In the genomic region with DNA sequence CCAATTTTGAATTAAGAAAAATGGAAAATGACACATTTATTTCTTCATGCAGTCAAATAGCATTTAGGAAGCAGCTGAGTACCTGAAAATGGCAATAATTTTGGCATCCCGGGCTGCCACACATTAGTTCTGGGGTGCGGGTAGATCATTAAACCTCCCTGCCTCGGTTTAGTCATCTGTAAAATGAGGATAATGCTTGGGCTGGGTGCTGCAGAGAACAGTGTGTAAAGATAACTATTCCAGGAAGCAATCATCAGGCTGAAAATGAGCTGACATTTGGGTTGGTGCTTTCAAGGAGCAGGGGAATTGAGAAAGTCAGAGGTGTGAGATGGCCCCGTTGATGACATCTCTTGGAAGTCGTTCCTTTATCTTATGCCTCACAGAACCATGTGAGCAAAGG, we compare ENCODE assay signal across 29 cellular contexts.
DNase-seq lines count a peak whose midpoint lies in the region; ATAC-seq, FAIRE-seq and TF ChIP-seq lines count a peak whose summit lies in the region.
"Had no signal": no experiment of that assay in that cellular context is flagged by ENCODE, and none has a peak within 500 bp of the region (broad histone marks: within the 10 kb centered on the region; RNA-seq: fewer than 3 reads in every experiment).

No MANE protein-coding gene starts in this region.

- H2BK12ac ChIP-seq in H9 (ENCODE audit: insufficient read length, low read depth, low read length): peak overlapping the region; percentile 1
- peak overlapping the region; percentile 92; the same call in 1 of the 2 replicates for H2BK12ac ChIP-seq in H1 (ENCODE audit: low read depth, low read length)

- H3K14ac ChIP-seq in H9 (ENCODE audit: insufficient read depth, low read length) (no peak overlapping the region), H1 (ENCODE audit: insufficient read length) (no peak overlapping the region)

- no peaks in the 10 kb centered on the region for H3K79me2 ChIP-seq in H9 (ENCODE audit: insufficient read depth, low read length)
- no peaks in the 10 kb centered on the region for H3K79me2 ChIP-seq in H1 (ENCODE audit: control insufficient read depth in 1 of 2, insufficient read depth in 2 of 2, low read length in 2 of 2)
- H3K79me2 ChIP-seq in mesendoderm (ENCODE audit: control insufficient read depth, insufficient read depth, low read length): no peaks in the 10 kb centered on the region

- H4K20me1 ChIP-seq in H9 (ENCODE audit: control insufficient read depth, insufficient read depth, insufficient read length) (no peaks in the 10 kb centered on the region), H1 (replicated peaks in 1 of 2; ENCODE audit: control insufficient read depth in 1 of 2, insufficient read depth in 2 of 2, low read length in 2 of 2) (no peaks in the 10 kb centered on the region)
- H4K20me1 ChIP-seq: BLaER1 had no signal

- H2AFZ ChIP-seq in H9 (ENCODE audit: low read length) (no peak overlapping the region), H1 (ENCODE audit: low read length) (no peak overlapping the region)

- H3T11ph ChIP-seq in H9 (ENCODE audit: low read length): no peak overlapping the region

- no peaks in the 10 kb centered on the region for H3K23me2 ChIP-seq in H9 (ENCODE audit: insufficient read length, low read depth, low read length, poor library complexity, severe bottlenecking)
- H3K23me2 ChIP-seq in H1 (ENCODE audit: low read depth, low read length): no peaks in the 10 kb centered on the region; the same call in 1 of the 2 replicates

- FAIRE-seq in H1 (lab: Jason Lieb, UNC): no peak
- FAIRE-seq: A204.1, GM12878, GM12892, GM18507 had no signal

- TF ChIP-seq EP300 in H1 (IDR thresholded peaks at IDR 0.05; ENCODE audit: borderline replicate concordance in 1 of 2, low read depth in 2 of 2, low read length in 2 of 2): no peak

- H3K23ac ChIP-seq in H9 (ENCODE audit: insufficient read length, low read depth, low read length) (peak overlapping the region; percentile 36), H1 (ENCODE audit: insufficient read length) (no peak overlapping the region), mesendoderm (ENCODE audit: low read length) (no peak overlapping the region)

- no peak overlapping the region for H3K4me2 ChIP-seq in H9 (ENCODE audit: insufficient read depth, insufficient read length, low read length)
- H3K4me2 ChIP-seq in H1 (ENCODE audit: insufficient read depth in 1 of 2, low read depth in 2 of 2, low read length in 2 of 2): no peak overlapping the region
- H3K4me2 ChIP-seq in mesendoderm (ENCODE audit: low read length): no peak overlapping the region
- H3K4me2 ChIP-seq: BLaER1 had no signal

- WGBS in H9 (ENCODE audit: extremely low coverage, insufficient read length, low lambda C conversion rate): no CpG with 5 or more reads among the region's 5 CpGs
- 93% methylated on average over 5 of the region's 5 CpGs; no CpG with 5 or more reads in 1 of the 2 experiments for WGBS in H1 (ENCODE audit: extremely low coverage in 1 of 2, insufficient coverage in 1 of 2, insufficient read length in 1 of 2, insufficient replicate concordance in 2 of 2, low coverage in 1 of 2, low lambda C conversion rate in 2 of 2, missing lambda C conversion rate in 1 of 2), 2 experiments
- WGBS in mesendoderm (ENCODE audit: extremely low coverage, insufficient coverage, low lambda C conversion rate): no CpG with 5 or more reads among the region's 5 CpGs

- H4K91ac ChIP-seq in H9 (ENCODE audit: insufficient read length, low read depth, low read length): no peak overlapping the region
- peak overlapping the region; percentile 86 for H4K91ac ChIP-seq in H1 (replicated peaks; ENCODE audit: insufficient read length, low read length)

- H3K79me1 ChIP-seq in H9 (ENCODE audit: insufficient read depth, low read depth, low read length, poor library complexity, severe bottlenecking) (no peaks in the 10 kb centered on the region), H1 (ENCODE audit: low read depth, low read length) (no peaks in the 10 kb centered on the region), mesendoderm (ENCODE audit: low read length) (no peaks in the 10 kb centered on the region)

- H3K9me3 ChIP-seq in H9 (ENCODE audit: control insufficient read depth, low read depth, low read length): no peaks in the 10 kb centered on the region
- H3K9me3 ChIP-seq in H1 (ENCODE audit: insufficient read depth in 2 of 2, low read depth in 1 of 2, low read length in 1 of 2): no peaks in the 10 kb centered on the region
- no peaks in the 10 kb centered on the region for H3K9me3 ChIP-seq in ascending aorta
- H3K9me3 ChIP-seq: BE2C, BLaER1 had no signal

- H4K8ac ChIP-seq in H9 (replicated peaks; ENCODE audit: insufficient read length, low read depth, low read length) (no peak overlapping the region), H1 (ENCODE audit: extremely low read depth, insufficient read depth, low read length) (no peak overlapping the region), mesendoderm (ENCODE audit: low read depth, low read length) (no peak overlapping the region)

- H3K27me3 ChIP-seq in H9 (ENCODE audit: insufficient read depth, low read length) (no peaks in the 10 kb centered on the region), H1 (replicated peaks in 1 of 4; ENCODE audit: control insufficient read depth in 3 of 4, extremely low read depth in 1 of 4, insufficient read depth in 3 of 4, low read length in 3 of 4) (no peaks in the 10 kb centered on the region), mesendoderm (ENCODE audit: insufficient read depth, low read length, poor library complexity) (no peaks in the 10 kb centered on the region), ascending aorta (no peaks in the 10 kb centered on the region)
- H3K27me3 ChIP-seq: BLaER1 had no signal

- H3K9me3 Mint-ChIP-seq in H9: no peaks in the 10 kb centered on the region
- H3K9me3 Mint-ChIP-seq: CD4-positive, alpha-beta memory T cell had no signal

- peaks cover 39 to 45% of the 10 kb centered on the region in 2 experiments for H3K4me1 Mint-ChIP-seq in H9
- H3K4me1 Mint-ChIP-seq: CD14-positive monocyte; CD4-positive, alpha-beta memory T cell; CD4-positive, CD25-positive, alpha-beta regulatory T cell; CD8-positive, alpha-beta memory T cell had no signal

- H3K27ac ChIP-seq in H9 (ENCODE audit: insufficient read length, low read depth, low read length) (no peak overlapping the region), caudate nucleus (ENCODE audit: low read depth, low read length) (peak overlapping the region; percentile 18), H1 (ENCODE audit: low read depth, low read length) (no peak overlapping the region), mesendoderm (ENCODE audit: low read depth, low read length) (no peak overlapping the region), ascending aorta (no peak overlapping the region)
- H3K27ac ChIP-seq: BLaER1 had no signal

- ATAC-seq in SK-N-SH treated with all-trans-retinoic acid at 6 μM for 48 hours (no peak), GM21360 (IDR thresholded peaks at IDR 0.05; ENCODE audit: unreplicated experiment) (no peak), HG03378 (IDR thresholded peaks at IDR 0.05; ENCODE audit: unreplicated experiment) (no peak)
- ATAC-seq: GM12878 had no signal

- TF ChIP-seq CTCF in H9 (conservative IDR thresholded peaks at IDR 0.05): no peak
- TF ChIP-seq CTCF in H1 (IDR thresholded peaks at IDR 0.05; ENCODE audit: control extremely low read depth in 1 of 3, insufficient read depth in 1 of 3, low read depth in 1 of 3, low read length in 3 of 3): no peak
- TF ChIP-seq CTCF in ascending aorta (IDR thresholded peaks at IDR 0.05): no peak

- peak overlapping the region; percentile 26 to 58 (median 31); a peak in 6 of 7 replicates for H3K27ac Mint-ChIP-seq in H9
- H3K27ac Mint-ChIP-seq: CD14-positive monocyte; CD4-positive, alpha-beta memory T cell; CD4-positive, CD25-positive, alpha-beta regulatory T cell; CD8-positive, alpha-beta memory T cell had no signal

- CTCF ChIA-PET in H1 (lab: Charles Lee; ENCODE audit: partially characterized antibody): no interaction called here

- H2BK120ac ChIP-seq in H9 (ENCODE audit: low read depth, low read length, poor library complexity, severe bottlenecking) (no peak overlapping the region), H1 (replicated peaks; ENCODE audit: low read depth, low read length) (peak overlapping the region; percentile 4), mesendoderm (ENCODE audit: low read depth, low read length) (no peak overlapping the region)

- H4K5ac ChIP-seq in H9 (ENCODE audit: insufficient read length, low read depth, low read length) (no peak overlapping the region), H1 (ENCODE audit: insufficient read length, low read depth, low read length) (no peak overlapping the region), mesendoderm (ENCODE audit: low read length) (no peak overlapping the region)

- H3K56ac ChIP-seq in H9 (ENCODE audit: insufficient read length, low read depth, low read length): no peak overlapping the region
- no peak overlapping the region for H3K56ac ChIP-seq in H1 (replicated peaks; ENCODE audit: insufficient read length, low read depth, low read length)
- no peak overlapping the region for H3K56ac ChIP-seq in mesendoderm (ENCODE audit: low read length)

- H2BK20ac ChIP-seq in H9 (ENCODE audit: low read depth, low read length, poor library complexity, severe bottlenecking): no peak overlapping the region
- peak overlapping the region; percentile 88 for H2BK20ac ChIP-seq in H1 (ENCODE audit: low read length)

- H2AK5ac ChIP-seq in H9 (ENCODE audit: insufficient read length, low read length) (no peak overlapping the region), H1 (ENCODE audit: low read depth, low read length) (peak overlapping the region; percentile 98), mesendoderm (ENCODE audit: low read length) (no peak overlapping the region)

- H3K36me3 Mint-ChIP-seq in H9 (ENCODE audit: insufficient read depth in 1 of 3, low read depth in 3 of 3): peaks cover 0 to 6% (median 0%) of the 10 kb centered on the region in 3 experiments; a peak in 1 of 7 replicates
- H3K36me3 Mint-ChIP-seq: CD14-positive monocyte; CD4-positive, alpha-beta memory T cell; CD4-positive, CD25-positive, alpha-beta regulatory T cell; CD8-positive, alpha-beta memory T cell had no signal

- H3K4ac ChIP-seq in H9 (ENCODE audit: low read depth, low read length) (no peak overlapping the region), H1 (replicated peaks; ENCODE audit: insufficient read length, low read depth, low read length) (peak overlapping the region; percentile 2), mesendoderm (ENCODE audit: low read depth, low read length) (no peak overlapping the region)

- intact Hi-C loops in ascending aorta (cut with DNase I): no loop called here

- H3K18ac ChIP-seq in H9 (ENCODE audit: insufficient read length, low read depth, low read length) (no peak overlapping the region), H1 (ENCODE audit: extremely low read depth, low read length) (peak overlapping the region; percentile 43; the same call in 1 of the 2 replicates), mesendoderm (ENCODE audit: low read length) (peak overlapping the region; percentile 57)

- H3K9ac ChIP-seq in H9 (ENCODE audit: extremely low read depth, insufficient read length, low read length): no peak overlapping the region
- no peak overlapping the region for H3K9ac ChIP-seq in H1 (replicated peaks in 1 of 4; ENCODE audit: extremely low read depth in 1 of 4, low read depth in 3 of 4, low read length in 3 of 4)
- no peak overlapping the region for H3K9ac ChIP-seq in mesendoderm (ENCODE audit: low read length)
- H3K9ac ChIP-seq: BLaER1 had no signal

- H2BK5ac ChIP-seq in H9 (ENCODE audit: insufficient read length, low read length) (no peak overlapping the region), H1 (ENCODE audit: low read depth, low read length) (peak overlapping the region; percentile 87), mesendoderm (ENCODE audit: low read length) (no peak overlapping the region)

- no peak for TF ChIP-seq POLR2A in H1 (IDR thresholded peaks at IDR 0.05; ENCODE audit: control extremely low read depth in 1 of 2, low read depth in 2 of 2, low read length in 2 of 2)

- H3K4me3 Mint-ChIP-seq in H9: no peak overlapping the region
- H3K4me3 Mint-ChIP-seq: CD14-positive monocyte; CD4-positive, alpha-beta memory T cell; CD4-positive, CD25-positive, alpha-beta regulatory T cell; CD8-positive, alpha-beta memory T cell had no signal

- no peaks in the 10 kb centered on the region for H3K27me3 Mint-ChIP-seq in H9 (ENCODE audit: low read depth)
- H3K27me3 Mint-ChIP-seq: CD4-positive, alpha-beta memory T cell; CD4-positive, CD25-positive, alpha-beta regulatory T cell; CD8-positive, alpha-beta memory T cell had no signal

- H3K4me3 ChIP-seq in H1 (ENCODE audit: extremely low read depth in 1 of 4, insufficient read depth in 2 of 4, low read depth in 3 of 4, low read length in 4 of 4): no peak overlapping the region
- H3K4me3 ChIP-seq in mesendoderm (ENCODE audit: low read length): no peak overlapping the region
- H3K4me3 ChIP-seq in ascending aorta: no peak overlapping the region
- H3K4me3 ChIP-seq: BLaER1, GM12878 had no signal

- H3K4me1 ChIP-seq in H9 (ENCODE audit: insufficient read depth, low read length): peaks cover 11% of the 10 kb centered on the region; the same call in 1 of the 2 replicates
- H3K4me1 ChIP-seq in H1 (replicated peaks in 1 of 4; ENCODE audit: control insufficient read depth in 3 of 4, insufficient read depth in 4 of 4, low read length in 3 of 4): peaks cover 0 to 20% (median 14%) of the 10 kb centered on the region in 4 experiments; a peak in 3 of 7 replicates
- peaks cover 6% of the 10 kb centered on the region for H3K4me1 ChIP-seq in mesendoderm (ENCODE audit: control insufficient read depth, low read depth, low read length)
- no peaks in the 10 kb centered on the region for H3K4me1 ChIP-seq in ascending aorta
- H3K4me1 ChIP-seq: BE2C had no signal

- H3K36me3 ChIP-seq in H1 (ENCODE audit: control insufficient read depth in 2 of 4, insufficient read depth in 4 of 4, low read length in 3 of 4) (no peaks in the 10 kb centered on the region; a peak in 1 of 8 replicates), mesendoderm (ENCODE audit: control insufficient read depth, insufficient read depth, low read length) (no peaks in the 10 kb centered on the region), ascending aorta (no peaks in the 10 kb centered on the region)
- H3K36me3 ChIP-seq: BE2C, BLaER1 had no signal

- POLR2A ChIA-PET in H1 (lab: Charles Lee; ENCODE audit: partially characterized antibody): interaction anchor here (2.5 kb wide), 1 partner anchor 13 kb away, joined by 16 read pairs; no protein-coding TSS in a partner anchor

- DNase-seq in H9 (no peak), caudate nucleus (lab: John Stamatoyannopoulos, UW) (peak in 6 of 61 donors; percentile 8 to 24 (median 18)), H1 (ENCODE audit: low read depth in 1 of 2, low spot score in 2 of 2) (no peak), mesendoderm (peak; percentile 47), ascending aorta (ENCODE audit: low spot score in 2 of 2) (no peak)
- DNase-seq: 8988T; ACHN; BE2C; C1 segment of cervical spinal cord; CD4-positive, alpha-beta memory T cell; CD4-positive, CD25-positive, alpha-beta regulatory T cell; CD8-positive, alpha-beta memory T cell; COR-L47; DMS 273 treated with DMSO at 0.1 percent for 48 hours; DMS153; DMS53; DMS79; DND-41; EL; GDM1 had no signal

- no peak for TF ChIP-seq RAD21 in H1 (IDR thresholded peaks at IDR 0.05 in 1 of 2, conservative IDR thresholded peaks at IDR 0.05 in 1 of 2; ENCODE audit: low read depth in 2 of 2, low read length in 2 of 2)

- H2BK15ac ChIP-seq in H9 (ENCODE audit: low read depth, low read length) (no peak overlapping the region), H1 (ENCODE audit: low read length) (peak overlapping the region; percentile 31; the same call in 1 of the 2 replicates), mesendoderm (replicated peaks; ENCODE audit: low read depth) (no peak overlapping the region)
